ENCODE assay signal across 8 cellular contexts in the genomic region with DNA sequence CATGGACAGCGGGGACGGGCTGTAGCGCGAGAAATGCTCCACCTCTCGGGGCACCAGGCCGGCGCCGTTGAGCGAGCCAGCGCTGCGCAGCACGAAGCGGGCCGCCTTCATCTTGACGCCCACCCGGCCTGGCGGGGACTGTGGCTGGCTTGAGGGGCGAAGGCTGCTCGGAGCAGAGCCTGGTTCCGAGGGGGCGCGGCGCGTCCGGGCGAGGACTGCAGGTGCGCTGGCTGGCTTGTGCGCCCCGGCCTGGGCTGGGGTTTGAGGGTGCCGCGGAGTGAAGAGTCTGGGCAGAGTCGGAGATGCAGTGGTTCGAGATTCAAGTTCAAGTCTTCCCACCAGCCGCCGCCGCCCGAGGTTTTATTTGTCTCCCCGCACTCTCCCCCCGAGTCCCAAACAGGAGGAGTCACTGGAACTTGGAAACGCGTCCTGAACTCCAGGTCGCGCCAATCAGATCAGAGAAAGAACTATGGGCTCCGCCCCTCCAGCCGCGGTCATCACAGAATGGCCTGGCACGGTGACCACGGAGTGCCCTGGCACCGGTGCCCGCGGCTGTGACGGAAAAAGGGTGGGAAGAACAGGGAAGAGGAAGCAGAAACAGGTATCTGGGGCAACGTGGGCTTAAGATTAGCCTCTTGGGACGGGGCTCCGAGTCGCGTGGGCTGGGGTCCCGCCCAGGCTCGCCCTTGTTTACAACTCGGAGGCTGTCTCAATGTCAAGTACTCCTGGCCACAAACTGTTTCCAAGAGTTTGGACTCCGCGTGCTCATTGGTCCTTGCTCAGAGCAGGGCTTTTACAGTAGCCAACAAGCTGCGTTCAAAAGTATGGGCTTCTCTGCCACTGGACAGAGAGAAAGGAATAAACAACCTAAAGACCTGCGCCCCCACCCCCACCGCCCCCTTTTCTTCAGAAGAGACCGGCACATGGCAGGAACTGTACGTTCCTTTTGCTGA. TPM values are rescaled to one million over a fixed set of nuclear protein-coding genes. Genes with fewer than 3 reads are reported as not detected.
DNase-seq lines count a peak whose midpoint lies in the region; ATAC-seq and TF ChIP-seq lines count a peak whose summit lies in the region.

A gene (minus strand): TSS at position 334 of the 953 bp plus-strand sequence. CDS start 223 bp downstream, at position 111.

- DNase-seq in CD1c-positive myeloid dendritic cell (ENCODE audit: extremely low spot score), result peak; percentile 81
- DNase-seq in heart left ventricle, result peak; percentile 92 to 97 (median 95)
- DNase-seq in NCI-H446 treated with DMSO at 0.1 percent for 48 hours (lab: John Stamatoyannopoulos, UW), result no peak

- H3K27ac ChIP-seq in HUES64 (ENCODE audit: low read depth, low read length), result no peak within 1 kb of the TSS
- peak within 1 kb of the TSS; percentile 96 for H3K27ac ChIP-seq in angular gyrus (ENCODE audit: low read depth, low read length)
- peak within 1 kb of the TSS; percentile 87 to 99 (median 96) for H3K27ac ChIP-seq in heart left ventricle
- peak within 1 kb of the TSS; percentile 17 for H3K27ac ChIP-seq in neutrophil

- peaks cover 73% of the 10 kb centered on the region for H3K27me3 ChIP-seq in HUES64 (ENCODE audit: insufficient read depth, low read length)
- H3K27me3 ChIP-seq in heart left ventricle, result no peaks in the 10 kb centered on the region
- peaks cover 56% of the 10 kb centered on the region for H3K27me3 ChIP-seq in neutrophil

- H3K36me3 ChIP-seq in HUES64 (ENCODE audit: insufficient read depth, low read length), result no peaks in the 10 kb centered on the region
- peaks cover 6 to 42% (median 34%) of the 10 kb centered on the region in 9 donors for H3K36me3 ChIP-seq in heart left ventricle
- no peaks in the 10 kb centered on the region for H3K36me3 ChIP-seq in neutrophil

- H3K9me3 ChIP-seq in HUES64 (ENCODE audit: insufficient read depth, low read depth, low read length), result no peaks in the 10 kb centered on the region
- no peaks in the 10 kb centered on the region for H3K9me3 ChIP-seq in heart left ventricle
- H3K9me3 ChIP-seq in neutrophil, result no peaks in the 10 kb centered on the region

- 3% methylated on average over 67 of the region's 67 CpGs for WGBS in HUES64
- WGBS in heart left ventricle, 4 donors, result 0 to 2% (median 1%) methylated on average over 34 to 67 of the region's 67 CpGs

- H3K4me3 ChIP-seq in HUES64 (ENCODE audit: low read length) (peak within 1 kb of the TSS; percentile 72), heart left ventricle (peak within 1 kb of the TSS; percentile 70 to 98 (median 84)), neutrophil (ENCODE audit: low read depth in 1 of 2, low read length in 1 of 2) (peak within 1 kb of the TSS in 1 of 2 experiments; percentile 67)

- ATAC-seq in heart left ventricle (peak; percentile 83 to 96 (median 90)), GM21717 (IDR thresholded peaks at IDR 0.05; ENCODE audit: unreplicated experiment) (no peak), GM21423 (IDR thresholded peaks at IDR 0.05; ENCODE audit: unreplicated experiment) (no peak)

- no peak for TF ChIP-seq CTCF in heart left ventricle (IDR thresholded peaks at IDR 0.05)
- TF ChIP-seq CTCF in neutrophil (IDR thresholded peaks at IDR 0.05), result no peak

- intact Hi-C loops in heart left ventricle (cut with DNase I), result loop anchor here in 9 of 10 donors (1.0 to 5.0 kb wide), 9 partner anchors 12 to 91 kb away; no protein-coding TSS in a partner anchor

- H3K9ac ChIP-seq in HUES64 (ENCODE audit: low read depth, low read length), result no peak within 1 kb of the TSS

- TF ChIP-seq POLR2A in heart left ventricle (IDR thresholded peaks at IDR 0.05), result peak; percentile 72 to 100

- H3K4me1 ChIP-seq in HUES64 (ENCODE audit: insufficient read depth, low read length), result no peaks in the 10 kb centered on the region
- peaks cover 5 to 61% (median 40%) of the 10 kb centered on the region in 12 donors for H3K4me1 ChIP-seq in heart left ventricle
- H3K4me1 ChIP-seq in neutrophil (ENCODE audit: control insufficient read depth in 1 of 2, insufficient read depth in 1 of 2, low read depth in 1 of 2, low read length in 1 of 2), result peaks cover 0 to 12% of the 10 kb centered on the region in 2 experiments

RNA-seq across cellular contexts. Expression of the gene that starts here (rescaled TPM):
- not detected for polyA plus RNA-seq in HUES64 (2013, experiment 1 of 2)
- polyA plus RNA-seq in HUES64 (2013, experiment 2 of 2), result not detected
- total RNA-seq in heart left ventricle, result 1,000 to 10,000 TPM in 2 of 9 donors, 100 to 1,000 TPM in 5, 10 to 100 TPM in 2; 45.6 to 4,362 (median 173) TPM
- polyA plus RNA-seq in heart left ventricle, result 100 to 1,000 TPM; 116 to 724 TPM

Comparison
In these comparisons a context has a peak if more than half of its experiments do, and no peak if none do; other contexts are left out.
1. ATAC-seq: peak in heart left ventricle (4 of 4); none in GM21717 (single experiment) and GM21423 (single experiment).